Comparison of ENCODE assay signal across 21 cellular contexts in genomic region chr10:3699896-3700295, GRCh38.
"Had no signal": no experiment of that assay in that cellular context is flagged by ENCODE, and none has a peak within 500 bp of the region (broad histone marks: within the 10 kb centered on the region; RNA-seq: fewer than 3 reads in every experiment).

No MANE protein-coding gene starts in this region.

- H3K4me3 ChIP-seq: breast epithelium, right atrium auricular region, suprapubic skin, upper lobe of left lung had no signal

- H3K36me3 Mint-ChIP-seq: T-cell had no signal

- H3K4me1 Mint-ChIP-seq: activated T-helper 17 cell treated with anti-CD3 and anti-CD28 coated beads, Interleukin-2, amount 50 U/mL, for 72 hours; naive thymus-derived CD4-positive, alpha-beta T cell; T-cell had no signal

- H3K27ac ChIP-seq: breast epithelium, right atrium auricular region, suprapubic skin, upper lobe of left lung had no signal

- H3K9ac ChIP-seq: SK-N-SH had no signal

- H3K36me3 ChIP-seq: breast epithelium, right atrium auricular region, suprapubic skin, upper lobe of left lung had no signal

- H3K4me2 ChIP-seq: SK-N-SH had no signal

- H3K9me3 ChIP-seq: breast epithelium, right atrium auricular region, SK-N-SH, suprapubic skin, upper lobe of left lung had no signal

- H3K4me1 ChIP-seq: breast epithelium, suprapubic skin, upper lobe of left lung had no signal

- H3K9me3 Mint-ChIP-seq: activated T-helper 17 cell treated with anti-CD3 and anti-CD28 coated beads, Interleukin-2, amount 50 U/mL, for 72 hours; T-cell had no signal

- H3K27me3 ChIP-seq: breast epithelium, right atrium auricular region, suprapubic skin, upper lobe of left lung had no signal

- H3K27ac Mint-ChIP-seq: activated T-helper 17 cell treated with anti-CD3 and anti-CD28 coated beads, Interleukin-2, amount 50 U/mL, for 72 hours; naive thymus-derived CD4-positive, alpha-beta T cell; progenitor cell of endocrine pancreas; T-cell had no signal

- ATAC-seq: activated CD4-positive, CD25-positive, alpha-beta regulatory T cell treated with anti-CD3 and anti-CD28 coated beads, Interleukin-2, amount 50 U/mL, for 24 hours; activated T-helper 17 cell treated with anti-CD3 and anti-CD28 coated beads, Interleukin-2, amount 50 U/mL, for 72 hours; naive thymus-derived CD4-positive, alpha-beta T cell; T-cell had no signal

- DNase-seq: activated CD4-positive, alpha-beta T cell treated with anti-CD3 and anti-CD28 coated beads, Interleukin-2, amount 50 U/mL, for 1 hour; activated naive CD4-positive, alpha-beta T cell treated with Interleukin-2 at 50 U/mL for 16 hours; anterior cingulate cortex; cerebellar nuclear complex; effector CD8-positive, alpha-beta T cell; hippocampal formation; naive thymus-derived CD4-positive, alpha-beta T cell; nucleus accumbens; SK-N-SH; stimulated activated CD4-positive, alpha-beta T cell treated with anti-CD3 and anti-CD28 coated beads, Interleukin-15, amount 100 ng/mL, for 24 hours; stimulated activated CD4-positive, alpha-beta T cell treated with anti-CD3 and anti-CD28 coated beads, Interleukin-4, amount 100 ng/mL, for 24 hours; stimulated activated naive CD4-positive, alpha-beta T cell treated with Interleukin-2 at 50 U/mL for 16 hours; T-cell; T-helper 9 cell; upper lobe of left lung had no signal

- H3K4me3 Mint-ChIP-seq: activated T-helper 17 cell treated with anti-CD3 and anti-CD28 coated beads, Interleukin-2, amount 50 U/mL, for 72 hours; naive thymus-derived CD4-positive, alpha-beta T cell; T-cell had no signal
